In the genomic region with DNA sequence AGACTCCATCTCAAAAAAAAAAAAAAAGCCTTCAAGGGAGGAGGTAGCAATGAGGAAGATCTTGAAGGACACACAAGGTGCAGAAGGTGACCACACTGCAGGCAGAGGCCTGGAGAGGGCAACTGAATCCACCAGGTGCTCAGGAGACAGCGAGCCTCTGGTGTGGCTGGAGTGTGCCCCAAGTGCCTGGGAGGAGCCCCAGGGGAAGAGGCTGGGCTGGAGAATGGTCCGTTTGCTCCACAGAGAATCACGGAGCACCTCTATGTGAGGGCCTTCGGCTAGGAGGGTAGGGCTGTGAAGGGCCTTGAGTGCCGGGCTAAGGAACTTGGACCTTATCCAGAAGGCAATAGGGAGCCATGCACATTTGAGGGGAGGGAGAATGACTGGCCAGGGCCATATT, we compare ENCODE assay signal across 16 cellular contexts. TPM values are rescaled to one million over a fixed set of nuclear protein-coding genes. Genes with fewer than 3 reads are reported as not detected.
DNase-seq lines count a peak whose midpoint lies in the region; ATAC-seq, FAIRE-seq and TF ChIP-seq lines count a peak whose summit lies in the region.
"Had no signal": no experiment of that assay in that cellular context is flagged by ENCODE, and none has a peak within 500 bp of the region (broad histone marks: within the 10 kb centered on the region; RNA-seq: fewer than 3 reads in every experiment).

No MANE protein-coding gene starts in this region.

- 57 to 67% methylated on average over 3 of the region's 5 CpGs for WGBS in gastroesophageal sphincter (ENCODE audit: low coverage in 1 of 2), 2 donors
- 35 to 42% methylated on average over 5 of the region's 5 CpGs for WGBS in pancreas, 2 donors

- H3K27ac Mint-ChIP-seq in activated naive CD4-positive, alpha-beta T cell treated with anti-CD3 and anti-CD28 coated beads, Interleukin-2, amount 50 U/mL, for 72 hours, result peak overlapping the region in 1 of 2 donors; percentile 60
- H3K27ac Mint-ChIP-seq: IgD-negative memory B cell had no signal

- peaks cover 20 to 45% (median 30%) of the 10 kb centered on the region in 10 experiments for H3K4me1 ChIP-seq in BLaER1 treated with 17β-estradiol and CSF1 and Interleukin-3, amounts not matched to agents 10 nM and 100 nM
- peaks cover 0 to 55% (median 25%) of the 10 kb centered on the region in 3 donors for H3K4me1 ChIP-seq in gastroesophageal sphincter
- peaks cover 10 to 16% (median 16%) of the 10 kb centered on the region in 3 donors for H3K4me1 ChIP-seq in pancreas
- H3K4me1 ChIP-seq: parathyroid adenoma had no signal

- peak overlapping the region in 9 of 11 experiments; percentile 40 to 76 (median 64); a peak in 16 of 22 replicates for H3K4me2 ChIP-seq in BLaER1 treated with 17β-estradiol and CSF1 and Interleukin-3, amounts not matched to agents 10 nM and 100 nM

- H3K27me3 ChIP-seq in BLaER1 treated with 17β-estradiol and CSF1 and Interleukin-3, amounts not matched to agents 10 nM and 100 nM, result no peaks in the 10 kb centered on the region
- H3K27me3 ChIP-seq in gastroesophageal sphincter (no peaks in the 10 kb centered on the region), pancreas (no peaks in the 10 kb centered on the region)

- peaks cover 56 to 100% (median 93%) of the 10 kb centered on the region in 11 experiments for H4K20me1 ChIP-seq in BLaER1 treated with 17β-estradiol and CSF1 and Interleukin-3, amounts not matched to agents 10 nM and 100 nM

- H3K36me3 Mint-ChIP-seq in activated naive CD4-positive, alpha-beta T cell treated with anti-CD3 and anti-CD28 coated beads, Interleukin-2, amount 50 U/mL, for 72 hours, result no peaks in the 10 kb centered on the region
- H3K36me3 Mint-ChIP-seq: IgD-negative memory B cell had no signal

- ATAC-seq in gastroesophageal sphincter, result peak; percentile 17
- ATAC-seq in pancreas, result peak; percentile 26 to 55 (median 42)
- no peak for ATAC-seq in activated naive CD4-positive, alpha-beta T cell treated with anti-CD3 and anti-CD28 coated beads, Interleukin-2, amount 50 U/mL, for 72 hours
- ATAC-seq: stimulated activated naive CD8-positive, alpha-beta T cell treated with anti-CD3 and anti-CD28 coated beads, Interleukin-15, Interleukin-2, amounts not matched to agents 100 U/mL and 50 U/mL, for 24 hours had no signal

- H3K27ac ChIP-seq in BLaER1 treated with 17β-estradiol and CSF1 and Interleukin-3, amounts not matched to agents 10 nM and 100 nM, result no peak overlapping the region
- H3K27ac ChIP-seq in gastroesophageal sphincter (peak overlapping the region in 3 of 4 donors; percentile 68 to 77 (median 73)), pancreas (peak overlapping the region; percentile 14 to 69 (median 48))
- H3K27ac ChIP-seq: parathyroid adenoma had no signal

- TF ChIP-seq POLR2A in gastroesophageal sphincter (IDR thresholded peaks at IDR 0.05), result no peak

- FAIRE-seq in pancreas (lab: Jason Lieb, UNC), result no peak
- FAIRE-seq: endothelial cell of umbilical vein, GM19239 had no signal

- DNase-seq in NCI-H2029 (lab: John Stamatoyannopoulos, UW), result peak; percentile 56
- DNase-seq in pancreas, result peak in 2 of 6 donors; percentile 34 to 46
- no peak for DNase-seq in NCI-H2081 treated with DMSO at 0.1 percent for 48 hours (lab: John Stamatoyannopoulos, UW)
- DNase-seq in activated CD8-positive, alpha-beta memory T cell treated with anti-CD3 and anti-CD28 coated beads, Interleukin-2, amount 50 U/mL, for 4 hours, result no peak
- DNase-seq in T-helper 1 cell, result no peak
- DNase-seq in activated naive CD4-positive, alpha-beta T cell treated with anti-CD3 and anti-CD28 coated beads, Interleukin-2, amount 50 U/mL, for 72 hours (ENCODE audit: low spot score in 2 of 2), result no peak
- DNase-seq: activated CD4-positive, alpha-beta T cell treated with anti-CD3 and anti-CD28 coated beads, Interleukin-2, amount 50 U/mL, for 48 hours; activated T-cell treated with anti-CD3 and anti-CD28 coated beads, Interleukin-2, amount 50 U/mL, for 48 hours; Calu3; stimulated activated naive CD8-positive, alpha-beta T cell treated with anti-CD3 and anti-CD28 coated beads, Interleukin-15, Interleukin-2, amounts not matched to agents 100 U/mL and 50 U/mL, for 24 hours had no signal

- no peaks in the 10 kb centered on the region for H3K9me3 ChIP-seq in BLaER1 treated with 17β-estradiol and CSF1 and Interleukin-3, amounts not matched to agents 10 nM and 100 nM (replicated peaks in 1 of 11)
- no peaks in the 10 kb centered on the region for H3K9me3 ChIP-seq in gastroesophageal sphincter
- no peaks in the 10 kb centered on the region for H3K9me3 ChIP-seq in pancreas

- no peak for TF ChIP-seq EP300 in gastroesophageal sphincter (IDR thresholded peaks at IDR 0.05)

- no peak overlapping the region for H3K4me3 ChIP-seq in BLaER1 treated with 17β-estradiol and CSF1 and Interleukin-3, amounts not matched to agents 10 nM and 100 nM
- no peak overlapping the region for H3K4me3 ChIP-seq in gastroesophageal sphincter
- no peak overlapping the region for H3K4me3 ChIP-seq in pancreas

- intact Hi-C loops in pancreas (cut with DNase I), result no loop called here

- peak overlapping the region in 2 of 11 experiments; percentile 32 to 54; a peak in 1 of 22 replicates for H3K9ac ChIP-seq in BLaER1 treated with 17β-estradiol and CSF1 and Interleukin-3, amounts not matched to agents 10 nM and 100 nM
- H3K9ac ChIP-seq: parathyroid adenoma had no signal

- no peak for TF ChIP-seq CTCF in gastroesophageal sphincter (IDR thresholded peaks at IDR 0.05)
- no peak for TF ChIP-seq CTCF in pancreas (IDR thresholded peaks at IDR 0.05)

- peaks cover 5 to 63% (median 9%) of the 10 kb centered on the region in 11 experiments; a peak in 18 of 22 replicates for H3K36me3 ChIP-seq in BLaER1 treated with 17β-estradiol and CSF1 and Interleukin-3, amounts not matched to agents 10 nM and 100 nM
- H3K36me3 ChIP-seq in gastroesophageal sphincter, result no peaks in the 10 kb centered on the region
- no peaks in the 10 kb centered on the region for H3K36me3 ChIP-seq in pancreas

- no peaks in the 10 kb centered on the region for H3K9me3 Mint-ChIP-seq in activated naive CD4-positive, alpha-beta T cell treated with anti-CD3 and anti-CD28 coated beads, Interleukin-2, amount 50 U/mL, for 72 hours

RNA-seq across cellular contexts. Expression of a gene that starts 50.3 kb away (rescaled TPM):
- total RNA-seq in gastroesophageal sphincter, result 100 to 1,000 TPM in 1 of 4 donors, 10 to 100 TPM in 3; 72.3 to 120 (median 93.0) TPM
- total RNA-seq in pancreas, result 10 to 100 TPM; 30.3 to 68.1 (median 33.8) TPM
- 10 to 100 TPM in 1 of 2 donors, 1 to 10 TPM in 1; 7.8 to 12.7 TPM for polyA plus RNA-seq in pancreas
- 10 to 100 TPM; 11.5 to 28.9 TPM for total RNA-seq in activated naive CD4-positive, alpha-beta T cell treated with anti-CD3 and anti-CD28 coated beads, Interleukin-2, amount 50 U/mL, for 72 hours

Comparison
In these comparisons a context has a peak if more than half of its experiments do, and no peak if none do; other contexts are left out.
1. H3K27ac ChIP-seq: peak in gastroesophageal sphincter (3 of 4) and pancreas (4 of 4); none in BLaER1 treated with 17β-estradiol and CSF1 and Interleukin-3, amounts not matched to agents 10 nM and 100 nM (0 of 11).
2. ATAC-seq: peak in gastroesophageal sphincter (single experiment) and pancreas (4 of 4); none in activated naive CD4-positive, alpha-beta T cell treated with anti-CD3 and anti-CD28 coated beads, Interleukin-2, amount 50 U/mL, for 72 hours (0 of 2).